ENCODE assay signal across 10 cellular contexts in the genomic region with DNA sequence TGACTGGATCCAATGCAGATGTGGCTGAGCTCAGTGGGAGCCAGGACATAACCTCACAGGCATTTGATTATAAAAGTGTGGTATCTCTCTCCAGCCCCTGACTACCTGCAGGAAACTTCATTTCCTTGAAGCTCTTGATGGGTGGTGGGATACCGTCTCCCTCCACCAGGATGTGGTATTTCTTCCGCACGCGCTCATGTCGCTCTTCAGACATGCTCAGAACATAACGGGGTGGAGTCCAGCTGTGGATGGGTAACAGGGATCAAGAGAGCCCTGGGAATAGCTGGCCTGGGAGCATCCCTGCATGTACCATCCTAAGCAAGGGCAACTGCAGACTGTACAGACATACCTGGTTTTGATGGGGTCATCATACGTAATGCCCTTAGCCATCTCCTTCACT. TPM values are rescaled to one million over a fixed set of nuclear protein-coding genes. Genes with fewer than 3 reads are reported as not detected.
A peak's percentile ranks its signal among the peaks of the same experiment; 100 is the strongest.
DNase-seq lines count a peak whose midpoint lies in the region; ATAC-seq and TF ChIP-seq lines count a peak whose summit lies in the region.
"Had no signal": no experiment of that assay in that cellular context is flagged by ENCODE, and none has a peak within 500 bp of the region (broad histone marks: within the 10 kb centered on the region; RNA-seq: fewer than 3 reads in every experiment).

No MANE protein-coding gene starts in this region.

- H3K36me3 ChIP-seq in heart left ventricle (peaks cover 7 to 70% (median 59%) of the 10 kb centered on the region in 9 donors), right atrium auricular region (peaks cover 66% of the 10 kb centered on the region), thymus (ENCODE audit: control insufficient read depth, insufficient read depth) (peaks cover 65% of the 10 kb centered on the region)

- peak overlapping the region; percentile 90 for H3K27ac Mint-ChIP-seq in activated T-helper 17 cell treated with anti-CD3 and anti-CD28 coated beads, Interleukin-2, amount 50 U/mL, for 72 hours
- H3K27ac Mint-ChIP-seq in immature natural killer cell: peak overlapping the region in 4 of 6 donors; percentile 5 to 94 (median 33)

- intact Hi-C loops in heart left ventricle (cut with DNase I): loop anchor here in 3 of 10 donors (5.0 to 10.0 kb wide), 2 partner anchors 37 to 79 kb away; a partner anchor contains a TSS

- peaks cover 0 to 33% (median 15%) of the 10 kb centered on the region in 12 donors for H3K4me1 ChIP-seq in heart left ventricle
- H3K4me1 ChIP-seq in right atrium auricular region: peaks cover 0 to 22% of the 10 kb centered on the region in 2 donors
- peaks cover 11% of the 10 kb centered on the region for H3K4me1 ChIP-seq in thymus (ENCODE audit: control insufficient read depth, insufficient read depth, low read length)

- TF ChIP-seq CTCF in heart left ventricle (IDR thresholded peaks at IDR 0.05) (no peak), right atrium auricular region (IDR thresholded peaks at IDR 0.05) (no peak)

- H3K4me1 Mint-ChIP-seq in activated T-helper 17 cell treated with anti-CD3 and anti-CD28 coated beads, Interleukin-2, amount 50 U/mL, for 72 hours: peaks cover 13% of the 10 kb centered on the region
- H3K4me1 Mint-ChIP-seq in immature natural killer cell: peaks cover 31 to 48% of the 10 kb centered on the region in 2 donors

- DNase-seq in heart left ventricle (no peak), right atrium auricular region (ENCODE audit: low spot score) (no peak), immature natural killer cell (no peak), H4 (ENCODE audit: low spot score) (no peak), GF-D8 (lab: John Stamatoyannopoulos, UW) (no peak)
- DNase-seq: DMS53, NCI-H1417 had no signal

- H3K27me3 ChIP-seq in heart left ventricle (no peaks in the 10 kb centered on the region), right atrium auricular region (no peaks in the 10 kb centered on the region), thymus (ENCODE audit: control insufficient read depth, insufficient read depth) (no peaks in the 10 kb centered on the region)

- H3K27me3 Mint-ChIP-seq in activated T-helper 17 cell treated with anti-CD3 and anti-CD28 coated beads, Interleukin-2, amount 50 U/mL, for 72 hours: no peaks in the 10 kb centered on the region
- peaks cover 3 to 9% (median 3%) of the 10 kb centered on the region in 3 donors for H3K27me3 Mint-ChIP-seq in immature natural killer cell (ENCODE audit: low read depth in 3 of 3)

- no peaks in the 10 kb centered on the region for H3K9me3 ChIP-seq in heart left ventricle
- H3K9me3 ChIP-seq in right atrium auricular region: no peaks in the 10 kb centered on the region
- no peaks in the 10 kb centered on the region for H3K9me3 ChIP-seq in thymus (ENCODE audit: control insufficient read depth)

- WGBS in heart left ventricle, 4 donors: 82 to 90% (median 87%) methylated on average over 7 of the region's 7 CpGs
- 88% methylated on average over 7 of the region's 7 CpGs for WGBS in thymus

- H3K9me3 Mint-ChIP-seq in activated T-helper 17 cell treated with anti-CD3 and anti-CD28 coated beads, Interleukin-2, amount 50 U/mL, for 72 hours: no peaks in the 10 kb centered on the region
- H3K9me3 Mint-ChIP-seq in immature natural killer cell: no peaks in the 10 kb centered on the region

- ATAC-seq in heart left ventricle (no peak), HG03045 (IDR thresholded peaks at IDR 0.05; ENCODE audit: unreplicated experiment) (no peak)
- ATAC-seq in activated T-helper 17 cell treated with anti-CD3 and anti-CD28 coated beads, Interleukin-2, amount 50 U/mL, for 72 hours (replicated peaks): no peak

- TF ChIP-seq POLR2A in heart left ventricle (IDR thresholded peaks at IDR 0.05): no peak

- peak overlapping the region; percentile 88 for H3K4me3 Mint-ChIP-seq in activated T-helper 17 cell treated with anti-CD3 and anti-CD28 coated beads, Interleukin-2, amount 50 U/mL, for 72 hours
- H3K4me3 Mint-ChIP-seq in immature natural killer cell: peak overlapping the region; percentile 95 to 99 (median 99)

- peaks cover 84% of the 10 kb centered on the region for H3K36me3 Mint-ChIP-seq in activated T-helper 17 cell treated with anti-CD3 and anti-CD28 coated beads, Interleukin-2, amount 50 U/mL, for 72 hours (ENCODE audit: low read depth)
- H3K36me3 Mint-ChIP-seq in immature natural killer cell: peaks cover 8 to 22% (median 9%) of the 10 kb centered on the region in 3 donors

- H3K27ac ChIP-seq in heart left ventricle: no peak overlapping the region
- no peak overlapping the region for H3K27ac ChIP-seq in right atrium auricular region
- H3K27ac ChIP-seq in thymus (ENCODE audit: low read depth): no peak overlapping the region

- H3K4me3 ChIP-seq in heart left ventricle (peak overlapping the region in 9 of 12 donors; percentile 75 to 100 (median 91)), right atrium auricular region (peak overlapping the region in 1 of 2 donors; percentile 83), thymus (ENCODE audit: low read length) (peak overlapping the region; percentile 84)

RNA-seq across cellular contexts. Expression of a gene that starts 1.2 kb away (rescaled TPM):
- total RNA-seq in heart left ventricle: 10 to 100 TPM; 24.4 to 53.8 (median 37.7) TPM
- polyA plus RNA-seq in heart left ventricle: 10 to 100 TPM; 33.0 to 65.4 TPM
- total RNA-seq in right atrium auricular region: 10 to 100 TPM; 40.9 to 45.5 TPM
- 100 to 1,000 TPM; 116 to 149 TPM for total RNA-seq in activated T-helper 17 cell treated with anti-CD3 and anti-CD28 coated beads, Interleukin-2, amount 50 U/mL, for 72 hours
- polyA plus RNA-seq in immature natural killer cell: 10 to 100 TPM; 20.0 to 62.6 (median 46.4) TPM
- 71.3 TPM for polyA plus RNA-seq in thymus
- 106 and 122 TPM in 2 replicates for total RNA-seq in H4 (2014; rRNA removed; shearing (Covaris generic))

RNA-seq across cellular contexts. Expression of a gene that starts 6.0 kb away (rescaled TPM):
- total RNA-seq in heart left ventricle (10 to 100 TPM in 1 of 9 donors, 1 to 10 TPM in 7, under 1 TPM in 1; 0.77 to 23.8 (median 2.7) TPM), right atrium auricular region (1 to 10 TPM; 1.6 to 2.6 TPM)
- polyA plus RNA-seq in heart left ventricle (1 to 10 TPM; 1.1 to 3.0 TPM), immature natural killer cell (1 to 10 TPM in 1 of 3 donors, under 1 TPM in 1, not detected in 1; 0.48 to 1.3 TPM), thymus (13.4 TPM)
- total RNA-seq in activated T-helper 17 cell treated with anti-CD3 and anti-CD28 coated beads, Interleukin-2, amount 50 U/mL, for 72 hours: 10 to 100 TPM in 1 of 2 donors, 1 to 10 TPM in 1; 5.6 to 13.7 TPM
- total RNA-seq in H4 (2014; rRNA removed; shearing (Covaris generic)): 0.08 and 1.1 TPM in 2 replicates

RNA-seq across cellular contexts. Expression of a gene that starts 18.2 kb away (rescaled TPM):
- total RNA-seq in heart left ventricle (100 to 1,000 TPM in 1 of 9 donors, 10 to 100 TPM in 8; 36.3 to 124 (median 49.4) TPM), right atrium auricular region (10 to 100 TPM; 45.8 to 56.0 TPM)
- polyA plus RNA-seq in heart left ventricle (10 to 100 TPM; 89.9 to 95.1 TPM), immature natural killer cell (1 to 10 TPM; 1.1 to 3.3 (median 2.3) TPM), thymus (61.9 TPM)
- total RNA-seq in activated T-helper 17 cell treated with anti-CD3 and anti-CD28 coated beads, Interleukin-2, amount 50 U/mL, for 72 hours: 10 to 100 TPM; 34.9 to 38.8 TPM
- total RNA-seq in H4 (2014; rRNA removed; shearing (Covaris generic)): 127 and 138 TPM in 2 replicates

RNA-seq across cellular contexts. Expression of a gene that starts 38.8 kb away (rescaled TPM):
- total RNA-seq in heart left ventricle: 10 to 100 TPM; 13.1 to 34.4 (median 20.2) TPM
- polyA plus RNA-seq in heart left ventricle: 10 to 100 TPM; 17.4 to 58.9 TPM
- total RNA-seq in right atrium auricular region: 10 to 100 TPM in 1 of 2 donors, 1 to 10 TPM in 1; 9.8 to 20.7 TPM
- 10 to 100 TPM; 67.5 to 72.3 TPM for total RNA-seq in activated T-helper 17 cell treated with anti-CD3 and anti-CD28 coated beads, Interleukin-2, amount 50 U/mL, for 72 hours
- polyA plus RNA-seq in immature natural killer cell: 1 to 10 TPM; 2.5 to 6.2 (median 3.4) TPM
- polyA plus RNA-seq in thymus: 527 TPM
- total RNA-seq in H4 (2014; rRNA removed; shearing (Covaris generic)): 7.5 and 14.5 TPM in 2 replicates

RNA-seq across cellular contexts. Expression of a gene that starts 42.1 kb away (rescaled TPM):
- total RNA-seq in heart left ventricle: 10 to 100 TPM; 12.3 to 60.7 (median 23.3) TPM
- 10 to 100 TPM; 13.2 to 28.1 TPM for polyA plus RNA-seq in heart left ventricle
- 10 to 100 TPM; 25.0 to 47.2 TPM for total RNA-seq in right atrium auricular region
- 1 to 10 TPM; 2.3 to 3.1 TPM for total RNA-seq in activated T-helper 17 cell treated with anti-CD3 and anti-CD28 coated beads, Interleukin-2, amount 50 U/mL, for 72 hours
- 1 to 10 TPM in 2 of 3 donors, under 1 TPM in 1; 0.93 to 4.2 (median 2.8) TPM for polyA plus RNA-seq in immature natural killer cell
- polyA plus RNA-seq in thymus: 34.3 TPM
- 140 and 153 TPM in 2 replicates for total RNA-seq in H4 (2014; rRNA removed; shearing (Covaris generic))
